ENCODE assay signal across 1 cellular context in genomic region chr6:112269165-112269564, GRCh38.
TF ChIP-seq lines count a peak whose summit lies in the region.

No MANE protein-coding gene starts in this region.

TF ChIP-seq in GM23338, 12 proteins besides CTCF, POLR2A, EP300 and RAD21 (continued from another document):
- TF ChIP-seq REST (IDR thresholded peaks at IDR 0.05; ENCODE audit: unreplicated experiment), result no peak
